In the genomic region with DNA sequence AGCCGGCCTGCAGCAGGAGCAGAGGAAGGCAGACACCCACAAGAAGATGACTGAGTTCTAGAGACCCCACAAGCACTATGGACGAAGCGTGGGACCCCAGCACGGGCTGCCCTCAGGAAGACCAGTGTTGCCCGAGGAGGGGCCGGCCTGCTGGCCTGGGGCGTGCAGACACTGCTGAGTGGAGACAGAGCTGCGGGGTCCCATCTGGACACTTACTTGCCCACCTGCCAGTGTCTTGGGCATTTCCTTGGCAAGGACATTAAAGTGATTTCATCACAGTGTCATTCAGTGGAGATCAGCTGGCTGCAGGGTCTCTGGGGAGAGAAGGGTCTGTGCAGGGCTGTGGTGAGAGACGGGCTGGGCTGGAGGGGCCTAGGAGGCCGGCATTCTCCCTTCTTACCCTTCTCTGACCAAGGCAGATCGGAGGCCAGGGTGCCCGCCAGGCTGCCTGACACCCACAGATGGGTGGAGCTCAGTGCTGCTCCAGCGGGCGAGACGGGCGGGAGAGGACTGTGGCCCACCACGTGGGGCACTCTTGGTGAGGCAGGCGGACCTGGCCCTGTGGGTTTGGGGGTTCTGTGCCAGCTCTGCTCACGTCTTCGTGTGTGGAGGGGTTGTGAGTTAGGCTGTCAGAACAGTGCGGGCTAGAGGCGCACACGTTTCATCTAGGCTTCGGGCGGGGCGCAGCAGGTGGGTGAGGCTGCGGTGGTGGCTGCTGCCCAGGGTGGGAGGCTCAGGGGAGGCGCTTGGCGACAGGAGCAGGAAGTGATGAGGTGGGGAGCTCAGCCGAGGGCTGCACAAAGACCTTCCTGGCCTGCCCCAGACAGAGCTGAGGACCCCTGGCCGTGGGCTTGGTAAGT, we compare ENCODE assay signal across 9 cellular contexts. TPM values are rescaled to one million over a fixed set of nuclear protein-coding genes. Genes with fewer than 3 reads are reported as not detected.
DNase-seq lines count a peak whose midpoint lies in the region; ATAC-seq and TF ChIP-seq lines count a peak whose summit lies in the region.
"Had no signal": no experiment of that assay in that cellular context is flagged by ENCODE, and none has a peak within 500 bp of the region (broad histone marks: within the 10 kb centered on the region; RNA-seq: fewer than 3 reads in every experiment).

A gene with protein sequence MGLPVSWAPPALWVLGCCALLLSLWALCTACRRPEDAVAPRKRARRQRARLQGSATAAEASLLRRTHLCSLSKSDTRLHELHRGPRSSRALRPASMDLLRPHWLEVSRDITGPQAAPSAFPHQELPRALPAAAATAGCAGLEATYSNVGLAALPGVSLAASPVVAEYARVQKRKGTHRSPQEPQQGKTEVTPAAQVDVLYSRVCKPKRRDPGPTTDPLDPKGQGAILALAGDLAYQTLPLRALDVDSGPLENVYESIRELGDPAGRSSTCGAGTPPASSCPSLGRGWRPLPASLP (plus strand): TSS at position 806 of the 860 bp plus-strand sequence. CDS start 886 bp downstream, outside the sequence.

- WGBS in gastroesophageal sphincter (ENCODE audit: low coverage in 1 of 2), 2 donors: 89 to 100% methylated on average over 1 to 3 of the region's 31 CpGs

- H3K36me3 Mint-ChIP-seq in GM23338 (ENCODE audit: low read depth): peaks cover 10% of the 10 kb centered on the region

- H3K4me2 ChIP-seq in GM23338: peak within 1 kb of the TSS; percentile 82

- H3K4me3 ChIP-seq in GM23338 (peak within 1 kb of the TSS; percentile 63), gastroesophageal sphincter (peak within 1 kb of the TSS in 1 of 2 donors; percentile 82)
- H3K4me3 ChIP-seq in effector memory CD4-positive, alpha-beta T cell (ENCODE audit: insufficient read depth, low read depth, low read length, poor library complexity, severe bottlenecking): peak within 1 kb of the TSS; percentile 70

- H3F3A ChIP-seq in GM23338 (replicated peaks; ENCODE audit: low read depth): peaks cover 15% of the 10 kb centered on the region

- H3K27ac ChIP-seq in GM23338 (ENCODE audit: low read depth): no peak within 1 kb of the TSS
- peak within 1 kb of the TSS; percentile 72 for H3K27ac ChIP-seq in effector memory CD4-positive, alpha-beta T cell (ENCODE audit: insufficient read depth, low read length, poor library complexity, severe bottlenecking)
- H3K27ac ChIP-seq in gastroesophageal sphincter: peak within 1 kb of the TSS in 1 of 4 donors; percentile 14
- H3K27ac ChIP-seq: pancreas had no signal

- H3K4me1 ChIP-seq in GM23338 (ENCODE audit: insufficient read depth): no peaks in the 10 kb centered on the region; the same call in 1 of the 2 replicates
- peaks cover 34% of the 10 kb centered on the region for H3K4me1 ChIP-seq in effector memory CD4-positive, alpha-beta T cell (ENCODE audit: control insufficient read depth, insufficient read depth, low read length, poor library complexity, severe bottlenecking)
- peaks cover 0 to 36% (median 21%) of the 10 kb centered on the region in 3 donors for H3K4me1 ChIP-seq in gastroesophageal sphincter

- no peaks in the 10 kb centered on the region for H3K9me3 ChIP-seq in effector memory CD4-positive, alpha-beta T cell (ENCODE audit: control insufficient read depth, low read length)
- no peaks in the 10 kb centered on the region for H3K9me3 ChIP-seq in gastroesophageal sphincter
- H3K9me3 ChIP-seq: pancreas had no signal

- H3K27ac Mint-ChIP-seq in GM23338: no peak within 1 kb of the TSS

- peaks cover 6% of the 10 kb centered on the region for H3K27me3 ChIP-seq in GM23338 (ENCODE audit: insufficient read depth)
- no peaks in the 10 kb centered on the region for H3K27me3 ChIP-seq in effector memory CD4-positive, alpha-beta T cell (replicated peaks; ENCODE audit: control insufficient read depth, insufficient read depth, low read length, poor library complexity, severe bottlenecking)
- H3K27me3 ChIP-seq in gastroesophageal sphincter: no peaks in the 10 kb centered on the region
- H3K27me3 ChIP-seq: pancreas had no signal

- peak within 1 kb of the TSS; percentile 26; the same call in 1 of the 3 replicates for H3K4me3 Mint-ChIP-seq in GM23338

- TF ChIP-seq POLR2A in gastroesophageal sphincter (IDR thresholded peaks at IDR 0.05): no peak

- peaks cover 14% of the 10 kb centered on the region for H3K27me3 Mint-ChIP-seq in GM23338 (ENCODE audit: insufficient read depth, low read depth, poor library complexity)

- H4K20me1 ChIP-seq in GM23338 (replicated peaks; ENCODE audit: insufficient read depth): no peaks in the 10 kb centered on the region

- DNase-seq in GM23338 (ENCODE audit: low spot score) (no peak), superior temporal gyrus (ENCODE audit: extremely low spot score) (no peak), DMS53 (lab: John Stamatoyannopoulos, UW) (no peak)
- DNase-seq in activated CD4-positive, alpha-beta T cell treated with anti-CD3 and anti-CD28 coated beads for 4 hours: peak; percentile 66 to 72
- DNase-seq in effector memory CD4-positive, alpha-beta T cell: peak; percentile 71 to 74 (median 71)
- peak; percentile 68 for DNase-seq in stimulated activated CD4-positive, alpha-beta T cell treated with anti-CD3 and anti-CD28 coated beads, Interleukin-15, amount 100 ng/mL, for 24 hours

- no peaks in the 10 kb centered on the region for H3K36me3 ChIP-seq in GM23338 (ENCODE audit: insufficient read depth)
- H3K36me3 ChIP-seq in effector memory CD4-positive, alpha-beta T cell (ENCODE audit: control insufficient read depth, insufficient read depth, low read length): peaks cover 26% of the 10 kb centered on the region
- H3K36me3 ChIP-seq in gastroesophageal sphincter: peaks cover 0 to 38% of the 10 kb centered on the region in 2 donors

- no peak within 1 kb of the TSS for H2AFZ ChIP-seq in GM23338

- ATAC-seq in GM23338 (no peak), gastroesophageal sphincter (no peak), HG03432 (IDR thresholded peaks at IDR 0.05; ENCODE audit: unreplicated experiment) (no peak)
- ATAC-seq: pancreas had no signal

- H3K9me3 Mint-ChIP-seq in GM23338: no peaks in the 10 kb centered on the region; the same call in 2 of the 3 replicates

- no peak for TF ChIP-seq EP300 in gastroesophageal sphincter (IDR thresholded peaks at IDR 0.05)

- no peaks in the 10 kb centered on the region for H3K79me2 ChIP-seq in GM23338 (replicated peaks; ENCODE audit: insufficient read depth)

- 0 out of 2 replicates have a peak, but pooled peaks cover 5% of the 10 kb centered on the region for H3K9me2 ChIP-seq in GM23338 (ENCODE audit: insufficient read depth)

- TF ChIP-seq CTCF in GM23338 (conservative IDR thresholded peaks at IDR 0.05; ENCODE audit: low read depth in 2 of 2): no peak
- TF ChIP-seq CTCF in gastroesophageal sphincter (IDR thresholded peaks at IDR 0.05): no peak

- H3K4me1 Mint-ChIP-seq in GM23338: no peaks in the 10 kb centered on the region

TF ChIP-seq in GM23338, 12 proteins besides CTCF, POLR2A, EP300 and RAD21 (continues in another document):
- TF ChIP-seq, protein P1, sequence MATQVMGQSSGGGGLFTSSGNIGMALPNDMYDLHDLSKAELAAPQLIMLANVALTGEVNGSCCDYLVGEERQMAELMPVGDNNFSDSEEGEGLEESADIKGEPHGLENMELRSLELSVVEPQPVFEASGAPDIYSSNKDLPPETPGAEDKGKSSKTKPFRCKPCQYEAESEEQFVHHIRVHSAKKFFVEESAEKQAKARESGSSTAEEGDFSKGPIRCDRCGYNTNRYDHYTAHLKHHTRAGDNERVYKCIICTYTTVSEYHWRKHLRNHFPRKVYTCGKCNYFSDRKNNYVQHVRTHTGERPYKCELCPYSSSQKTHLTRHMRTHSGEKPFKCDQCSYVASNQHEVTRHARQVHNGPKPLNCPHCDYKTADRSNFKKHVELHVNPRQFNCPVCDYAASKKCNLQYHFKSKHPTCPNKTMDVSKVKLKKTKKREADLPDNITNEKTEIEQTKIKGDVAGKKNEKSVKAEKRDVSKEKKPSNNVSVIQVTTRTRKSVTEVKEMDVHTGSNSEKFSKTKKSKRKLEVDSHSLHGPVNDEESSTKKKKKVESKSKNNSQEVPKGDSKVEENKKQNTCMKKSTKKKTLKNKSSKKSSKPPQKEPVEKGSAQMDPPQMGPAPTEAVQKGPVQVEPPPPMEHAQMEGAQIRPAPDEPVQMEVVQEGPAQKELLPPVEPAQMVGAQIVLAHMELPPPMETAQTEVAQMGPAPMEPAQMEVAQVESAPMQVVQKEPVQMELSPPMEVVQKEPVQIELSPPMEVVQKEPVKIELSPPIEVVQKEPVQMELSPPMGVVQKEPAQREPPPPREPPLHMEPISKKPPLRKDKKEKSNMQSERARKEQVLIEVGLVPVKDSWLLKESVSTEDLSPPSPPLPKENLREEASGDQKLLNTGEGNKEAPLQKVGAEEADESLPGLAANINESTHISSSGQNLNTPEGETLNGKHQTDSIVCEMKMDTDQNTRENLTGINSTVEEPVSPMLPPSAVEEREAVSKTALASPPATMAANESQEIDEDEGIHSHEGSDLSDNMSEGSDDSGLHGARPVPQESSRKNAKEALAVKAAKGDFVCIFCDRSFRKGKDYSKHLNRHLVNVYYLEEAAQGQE (IDR thresholded peaks at IDR 0.05; ENCODE audit: unreplicated experiment): no peak
- TF ChIP-seq EZH2phosphoT487 (IDR thresholded peaks at IDR 0.05; ENCODE audit: unreplicated experiment) (no peak), ZNF331 (CRISPR knock-in tag; IDR thresholded peaks at IDR 0.05; ENCODE audit: low read depth) (no peak), STAT1 (IDR thresholded peaks at IDR 0.05; ENCODE audit: unreplicated experiment) (no peak), NANOG (IDR thresholded peaks at IDR 0.05; ENCODE audit: borderline replicate concordance) (no peak)

RNA-seq across cellular contexts. Expression of the gene that starts here (rescaled TPM):
- total RNA-seq in GM23338 (2014; rRNA removed; shearing (Covaris generic)): 3.6 and 12.2 TPM in 2 replicates
- 4.7 and 7.4 TPM in 2 replicates for polyA plus RNA-seq in GM23338 (2016; fragmentation: Nextera tagmentation; extraction: Ambion mirVana)
- total RNA-seq in gastroesophageal sphincter: 10 to 100 TPM in 1 of 4 donors, 1 to 10 TPM in 3; 4.7 to 17.0 (median 7.2) TPM

Comparison
In these comparisons a context has a peak if more than half of its experiments do, and no peak if none do; other contexts are left out.
1. DNase-seq: peak in activated CD4-positive, alpha-beta T cell treated with anti-CD3 and anti-CD28 coated beads for 4 hours (2 of 2), effector memory CD4-positive, alpha-beta T cell (3 of 3) and stimulated activated CD4-positive, alpha-beta T cell treated with anti-CD3 and anti-CD28 coated beads, Interleukin-15, amount 100 ng/mL, for 24 hours (single experiment); none in GM23338 (single experiment), superior temporal gyrus (single experiment) and DMS53 (single experiment).